ENCODE assay signal across 17 cellular contexts in genomic region chr4:125928652-125929051, GRCh38.
"Had no signal": no experiment of that assay in that cellular context is flagged by ENCODE, and none has a peak within 500 bp of the region (broad histone marks: within the 10 kb centered on the region; RNA-seq: fewer than 3 reads in every experiment).

No MANE protein-coding gene starts in this region.

- H3K27ac ChIP-seq: coronary artery, esophagus muscularis mucosa, foreskin keratinocyte, gastroesophageal sphincter, heart left ventricle, hepatocyte, left lung, lower lobe of right lung had no signal

- H3K27me3 ChIP-seq: esophagus muscularis mucosa, foreskin keratinocyte, gastroesophageal sphincter, heart left ventricle, hepatocyte, left lung had no signal

- H3K4me2 ChIP-seq: hepatocyte had no signal

- H3K4me1 Mint-ChIP-seq: naive thymus-derived CD4-positive, alpha-beta T cell had no signal

- H3K27ac Mint-ChIP-seq: dendritic cell treated with granulocyte-macrophage colony-stimulating factor and Interleukin-4, amounts not matched to agents 40 ng/mL and 50 ng/mL, for 4 days; effector memory CD8-positive, alpha-beta T cell; naive thymus-derived CD4-positive, alpha-beta T cell had no signal

- H3K36me3 ChIP-seq: esophagus muscularis mucosa, gastroesophageal sphincter, heart left ventricle, left lung, lower lobe of right lung had no signal

- H3K4me3 ChIP-seq: coronary artery, esophagus muscularis mucosa, gastroesophageal sphincter, heart left ventricle, hepatocyte, left lung, lower lobe of right lung had no signal

- H3K36me3 Mint-ChIP-seq: naive thymus-derived CD4-positive, alpha-beta T cell had no signal

- DNase-seq: effector CD8-positive, alpha-beta T cell; effector memory CD8-positive, alpha-beta T cell; foreskin keratinocyte; heart left ventricle; hypothalamus; left cardiac atrium; left lung; left ventricle myocardium superior; lower lobe of right lung; mesenchymal stem cell; midbrain; naive thymus-derived CD4-positive, alpha-beta T cell had no signal

- ATAC-seq: effector memory CD8-positive, alpha-beta T cell; foreskin keratinocyte; gastroesophageal sphincter; heart left ventricle; left cardiac atrium; left lung; left ventricle myocardium superior; lower lobe of right lung; naive thymus-derived CD4-positive, alpha-beta T cell had no signal

- H3K79me2 ChIP-seq: hepatocyte had no signal

- H3K27me3 Mint-ChIP-seq: dendritic cell treated with granulocyte-macrophage colony-stimulating factor and Interleukin-4, amounts not matched to agents 40 ng/mL and 50 ng/mL, for 4 days; effector memory CD8-positive, alpha-beta T cell; naive thymus-derived CD4-positive, alpha-beta T cell had no signal

- H3K4me3 Mint-ChIP-seq: dendritic cell treated with granulocyte-macrophage colony-stimulating factor and Interleukin-4, amounts not matched to agents 40 ng/mL and 50 ng/mL, for 4 days; effector memory CD8-positive, alpha-beta T cell; naive thymus-derived CD4-positive, alpha-beta T cell had no signal

- H3K4me1 ChIP-seq: esophagus muscularis mucosa, foreskin keratinocyte, gastroesophageal sphincter, heart left ventricle, left lung, lower lobe of right lung had no signal

- H2AFZ ChIP-seq: hepatocyte had no signal
